21 cellular contexts compared by ENCODE assay signal in the genomic region with DNA sequence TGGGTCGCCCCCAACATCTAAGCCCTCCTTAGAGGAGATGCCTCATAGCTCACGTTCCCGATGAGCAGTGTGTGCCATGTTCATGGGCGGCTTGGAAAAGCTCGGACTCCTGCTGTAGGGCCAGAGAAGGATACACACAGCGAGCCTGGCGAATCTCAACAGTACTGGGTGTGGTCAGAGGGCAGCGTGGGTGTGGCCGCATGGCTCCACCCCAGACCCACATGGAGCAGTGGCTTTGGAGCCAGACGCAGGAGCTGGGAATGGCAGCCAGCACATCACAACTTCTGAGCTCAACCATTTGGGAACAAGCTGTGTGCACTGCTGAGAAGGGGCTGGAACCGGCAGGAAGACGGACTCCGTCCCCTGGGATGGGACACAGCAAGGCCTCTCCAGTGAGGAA. TPM values are rescaled to one million over a fixed set of nuclear protein-coding genes. Genes with fewer than 3 reads are reported as not detected.
DNase-seq lines count a peak whose midpoint lies in the region; ATAC-seq and TF ChIP-seq lines count a peak whose summit lies in the region.
"Had no signal": no experiment of that assay in that cellular context is flagged by ENCODE, and none has a peak within 500 bp of the region (broad histone marks: within the 10 kb centered on the region; RNA-seq: fewer than 3 reads in every experiment).

No MANE protein-coding gene starts in this region.

- no peak overlapping the region for H4K8ac ChIP-seq in IMR-90 (ENCODE audit: low read depth in 2 of 2, low read length in 2 of 2)

- H3K4me2 ChIP-seq in IMR-90 (ENCODE audit: low read depth, low read length), result no peak overlapping the region
- no peak overlapping the region for H3K4me2 ChIP-seq in osteoblast (ENCODE audit: insufficient read depth, low read length)

- H3K79me1 ChIP-seq in IMR-90 (ENCODE audit: low read depth in 1 of 2, low read length in 2 of 2), result peaks cover 10 to 57% of the 10 kb centered on the region in 2 experiments; a peak in 3 of 4 replicates

- peaks cover 19% of the 10 kb centered on the region; the same call in 1 of the 2 replicates for H3K4me1 ChIP-seq in IMR-90 (ENCODE audit: control insufficient read depth, insufficient read depth, low read length)
- peaks cover 3 to 81% (median 32%) of the 10 kb centered on the region in 3 donors for H3K4me1 ChIP-seq in gastroesophageal sphincter
- peaks cover 13% of the 10 kb centered on the region for H3K4me1 ChIP-seq in osteoblast (ENCODE audit: insufficient read depth, low read length)
- H3K4me1 ChIP-seq: SJCRH30 had no signal

- TF ChIP-seq CTCF in IMR-90 (conservative IDR thresholded peaks at IDR 0.05; ENCODE audit: low read depth, low read length), result no peak
- TF ChIP-seq CTCF in gastroesophageal sphincter (IDR thresholded peaks at IDR 0.05), result no peak
- TF ChIP-seq CTCF in osteoblast (IDR thresholded peaks at IDR 0.05; ENCODE audit: extremely low read depth, low read depth, low read length), result no peak

- POLR2A ChIA-PET in IMR-90 (lab: Charles Lee; ENCODE audit: unreplicated experiment), result no interaction called here

- no peak overlapping the region for H3K56ac ChIP-seq in IMR-90 (ENCODE audit: extremely low read depth, insufficient read depth, low read length)

- H3K9me3 ChIP-seq in IMR-90 (ENCODE audit: control insufficient read depth, insufficient read depth, low read length) (no peaks in the 10 kb centered on the region), gastroesophageal sphincter (no peaks in the 10 kb centered on the region), osteoblast (ENCODE audit: low read depth, low read length) (no peaks in the 10 kb centered on the region)
- H3K9me3 ChIP-seq: SJCRH30 had no signal

- CTCF ChIA-PET in IMR-90 (lab: Yijun Ruan, JAX), result no interaction called here

- no peak overlapping the region for H3K4me3 ChIP-seq in IMR-90 (ENCODE audit: insufficient read depth, low read depth, low read length)
- no peak overlapping the region for H3K4me3 ChIP-seq in gastroesophageal sphincter
- H3K4me3 ChIP-seq in osteoblast (ENCODE audit: insufficient read depth, low read length), result no peak overlapping the region
- H3K4me3 ChIP-seq: SJCRH30 had no signal

- TF ChIP-seq EP300 in gastroesophageal sphincter (IDR thresholded peaks at IDR 0.05), result no peak

- H3K14ac ChIP-seq in IMR-90 (replicated peaks; ENCODE audit: low read depth, low read length), result no peak overlapping the region

- no peak overlapping the region for H4K5ac ChIP-seq in IMR-90 (ENCODE audit: low read depth, low read length)

- H4K20me1 ChIP-seq in IMR-90 (ENCODE audit: insufficient read depth, low read length) (peaks cover 11% of the 10 kb centered on the region; the same call in 1 of the 2 replicates), osteoblast (ENCODE audit: insufficient read depth, low read length) (peaks cover 21% of the 10 kb centered on the region)

- H3K36me3 ChIP-seq in IMR-90 (ENCODE audit: control insufficient read depth, insufficient read depth, low read length) (peaks cover 74% of the 10 kb centered on the region), gastroesophageal sphincter (peaks cover 0 to 91% of the 10 kb centered on the region in 2 donors), osteoblast (ENCODE audit: insufficient read depth, low read length) (peaks cover 93% of the 10 kb centered on the region)

- H3K27ac ChIP-seq in IMR-90 (ENCODE audit: insufficient read depth, low read length), result no peak overlapping the region
- H3K27ac ChIP-seq in gastroesophageal sphincter, result peak overlapping the region in 3 of 4 donors; percentile 1 to 86 (median 85)
- H3K27ac ChIP-seq in osteoblast (ENCODE audit: low read depth, low read length), result no peak overlapping the region
- H3K27ac ChIP-seq: SJCRH30 had no signal

- H2BK15ac ChIP-seq in IMR-90 (ENCODE audit: low read depth, low read length), result no peak overlapping the region

- no peak overlapping the region for H2BK20ac ChIP-seq in IMR-90 (ENCODE audit: low read depth, low read length)

- ATAC-seq in IMR-90 (ENCODE audit: low read depth) (no peak), gastroesophageal sphincter (no peak), GM19035 (IDR thresholded peaks at IDR 0.05; ENCODE audit: unreplicated experiment) (no peak)

- H3K79me2 ChIP-seq in osteoblast (ENCODE audit: insufficient read depth, low read length), result peaks cover 15% of the 10 kb centered on the region

- 90% methylated on average over 8 of the region's 13 CpGs; no CpG with 5 or more reads in 1 of the 2 experiments for WGBS in IMR-90 (ENCODE audit: extremely low coverage in 2 of 2, insufficient read length in 1 of 2), 2 experiments
- WGBS in gastroesophageal sphincter (ENCODE audit: low coverage in 1 of 2), 2 donors, result 89% methylated on average over 3 of the region's 13 CpGs; no CpG with 5 or more reads in 1 of the 2 donors

- H3K9me1 ChIP-seq in IMR-90 (ENCODE audit: insufficient read depth, low read length), result peaks cover 15% of the 10 kb centered on the region

- DNase-seq in AG08395 (ENCODE audit: low spot score) (peak; percentile 43), IMR-90 (no peak), osteoblast (ENCODE audit: insufficient read length, low spot score, missing footprints) (peak; percentile 30), OCI-M1 (lab: John Stamatoyannopoulos, UW) (no peak), C1 segment of cervical spinal cord (lab: John Stamatoyannopoulos, UW) (no peak)
- DNase-seq: COR-L47; GF-D8; H7; Kasumi-1; MM.1S; NCI-H1092 treated with DMSO at 0.1 percent for 48 hours; NCI-H2107; NCI-H226; NK-92 treated with Interleukin-12 subunit alpha and Interleukin-12 subunit beta, amount 100 ng/mL, for 24 hours; RPMI8226; SJCRH30 had no signal

- TF ChIP-seq RAD21 in IMR-90 (IDR thresholded peaks at IDR 0.05; ENCODE audit: low read length), result no peak

- H2BK120ac ChIP-seq in IMR-90 (ENCODE audit: low read depth, low read length), result no peak overlapping the region

- BruUV-seq in IMR-90 (replicated peaks; lab: Mats Ljungman, UMichigan), result no TSS peak

- H3K27me3 ChIP-seq in IMR-90 (ENCODE audit: control insufficient read depth, insufficient read depth, low read length), result no peaks in the 10 kb centered on the region
- no peaks in the 10 kb centered on the region for H3K27me3 ChIP-seq in gastroesophageal sphincter
- no peaks in the 10 kb centered on the region for H3K27me3 ChIP-seq in osteoblast (ENCODE audit: insufficient read depth, low read length)
- H3K27me3 ChIP-seq: SJCRH30 had no signal

- no peak overlapping the region for H3K18ac ChIP-seq in IMR-90 (ENCODE audit: low read depth, low read length)

- H4K91ac ChIP-seq in IMR-90 (ENCODE audit: insufficient read depth, low read depth, low read length), result no peak overlapping the region

- H3K23ac ChIP-seq in IMR-90 (ENCODE audit: low read depth, low read length), result no peak overlapping the region

- H2AK5ac ChIP-seq in IMR-90 (ENCODE audit: low read depth, low read length), result no peak overlapping the region

- in situ Hi-C loops in IMR-90 (cut with MboI; ENCODE audit: low sequenced_read_pairs), result no loop called here

- H2BK5ac ChIP-seq in IMR-90 (ENCODE audit: low read depth, low read length, poor library complexity, severe bottlenecking), result no peak overlapping the region

- TF ChIP-seq POLR2A in IMR-90 (IDR thresholded peaks at IDR 0.05; ENCODE audit: low read depth, low read length), result no peak
- TF ChIP-seq POLR2A in gastroesophageal sphincter (IDR thresholded peaks at IDR 0.05), result no peak

- no peak overlapping the region for H3K9ac ChIP-seq in IMR-90 (ENCODE audit: low read depth, low read length)

- intact Hi-C loops in IMR-90 (cut with micrococcal nuclease), result no loop called here

- no peak overlapping the region for H3K4ac ChIP-seq in IMR-90 (ENCODE audit: low read depth, low read length)

- peak overlapping the region; percentile 39 for H2AK9ac ChIP-seq in IMR-90 (replicated peaks; ENCODE audit: low read depth, low read length, poor library complexity)

- H2AFZ ChIP-seq in IMR-90 (replicated peaks; ENCODE audit: low read length, poor library complexity) (no peak overlapping the region), osteoblast (ENCODE audit: low read length) (no peak overlapping the region)

- dilution Hi-C loops in IMR-90 (cut with HindIII; ENCODE audit: low sequenced_read_pairs, unreplicated experiment), result no loop called here

TF ChIP-seq in IMR-90, 13 proteins besides CTCF, POLR2A, EP300 and RAD21 (continues in another document):
- no peak for TF ChIP-seq MXI1 (IDR thresholded peaks at IDR 0.05; ENCODE audit: borderline replicate concordance, low read depth, low read length)
- TF ChIP-seq MAFK (IDR thresholded peaks at IDR 0.05; ENCODE audit: low read depth, low read length), result no peak
- no peak for TF ChIP-seq SMC3 (IDR thresholded peaks at IDR 0.05; ENCODE audit: low read depth, low read length)

RNA-seq across cellular contexts. Expression of a gene that starts 15.6 kb away (rescaled TPM):
- total RNA-seq in IMR-90 (2012; rRNA removed), result 0.54 and 1.4 TPM in 2 replicates
- polyA plus RNA-seq in IMR-90 (2012; rRNA removed), result 4.9 and 5.6 TPM in 2 replicates
- polyA plus RNA-seq in IMR-90 (2012; cell fraction: cytosol; rRNA removed), result 2.2 and 2.4 TPM in 2 replicates
- 34.4 and 78.7 TPM in 2 replicates for polyA plus RNA-seq in IMR-90 (2012; cell fraction: nucleus; rRNA removed; ENCODE audit: low replicate concordance)
- 10 to 100 TPM in 3 of 4 donors, 1 to 10 TPM in 1; 10.0 to 19.6 (median 15.2) TPM for total RNA-seq in gastroesophageal sphincter
- 10.6 and 18.1 TPM in 2 replicates for total RNA-seq in osteoblast

RNA-seq across cellular contexts. Expression of a gene that starts 25.0 kb away (rescaled TPM):
- total RNA-seq in IMR-90 (2012; rRNA removed) (1.4 and 1.7 TPM in 2 replicates), gastroesophageal sphincter (1 to 10 TPM; 5.0 to 9.3 (median 8.0) TPM), osteoblast (12.3 and 12.7 TPM in 2 replicates)
- polyA plus RNA-seq in IMR-90 (2012; rRNA removed), result 3.1 TPM in 2 replicates
- 2.2 and 3.0 TPM in 2 replicates for polyA plus RNA-seq in IMR-90 (2012; cell fraction: cytosol; rRNA removed)
- 27.6 and 28.8 TPM in 2 replicates for polyA plus RNA-seq in IMR-90 (2012; cell fraction: nucleus; rRNA removed; ENCODE audit: low replicate concordance)

RNA-seq across cellular contexts. Expression of a gene that starts 26.1 kb away (rescaled TPM):
- total RNA-seq in IMR-90 (2012; rRNA removed) (297 and 375 TPM in 2 replicates), gastroesophageal sphincter (100 to 1,000 TPM; 244 to 299 (median 265) TPM), osteoblast (235 and 265 TPM in 2 replicates)
- polyA plus RNA-seq in IMR-90 (2012; rRNA removed), result 1,140 and 1,276 TPM in 2 replicates
- 644 and 1,099 TPM in 2 replicates for polyA plus RNA-seq in IMR-90 (2012; cell fraction: cytosol; rRNA removed)
- polyA plus RNA-seq in IMR-90 (2012; cell fraction: nucleus; rRNA removed; ENCODE audit: low replicate concordance), result 285 and 599 TPM in 2 replicates

RNA-seq across cellular contexts. Expression of a gene that starts 48.3 kb away (rescaled TPM):
- total RNA-seq in IMR-90 (2012; rRNA removed) (42.5 and 46.7 TPM in 2 replicates), gastroesophageal sphincter (100 to 1,000 TPM in 2 of 4 donors, 10 to 100 TPM in 2; 87.0 to 125 (median 104) TPM), osteoblast (40.5 and 42.1 TPM in 2 replicates)
- polyA plus RNA-seq in IMR-90 (2012; rRNA removed), result 111 and 165 TPM in 2 replicates
- polyA plus RNA-seq in IMR-90 (2012; cell fraction: cytosol; rRNA removed), result 75.6 and 136 TPM in 2 replicates
- 170 and 215 TPM in 2 replicates for polyA plus RNA-seq in IMR-90 (2012; cell fraction: nucleus; rRNA removed; ENCODE audit: low replicate concordance)

RNA-seq across cellular contexts. Expression of a gene that starts 59.3 kb away (rescaled TPM):
- total RNA-seq in IMR-90 (2012; rRNA removed), result not detected in 2 replicates
- not detected in 2 replicates for polyA plus RNA-seq in IMR-90 (2012; rRNA removed)
- polyA plus RNA-seq in IMR-90 (2012; cell fraction: cytosol; rRNA removed), result not detected in 2 replicates
- polyA plus RNA-seq in IMR-90 (2012; cell fraction: nucleus; rRNA removed; ENCODE audit: low replicate concordance), result not detected in 2 replicates
- not detected for total RNA-seq in gastroesophageal sphincter
- not detected in 2 replicates for total RNA-seq in osteoblast
- total RNA-seq: Daoy, H7, HT-29 had no signal
- polyA plus RNA-seq: CD14-positive monocyte had no signal

Comparison
In these comparisons a context has a peak if more than half of its experiments do, and no peak if none do; other contexts are left out.
1. DNase-seq: peak in AG08395 (single experiment) and osteoblast (single experiment); none in IMR-90 (single experiment), OCI-M1 (single experiment) and C1 segment of cervical spinal cord (0 of 14).
2. H3K27ac ChIP-seq: peak in gastroesophageal sphincter (3 of 4); none in IMR-90 (single experiment) and osteoblast (single experiment).